1 cellular context compared by ENCODE assay signal in the genomic region with DNA sequence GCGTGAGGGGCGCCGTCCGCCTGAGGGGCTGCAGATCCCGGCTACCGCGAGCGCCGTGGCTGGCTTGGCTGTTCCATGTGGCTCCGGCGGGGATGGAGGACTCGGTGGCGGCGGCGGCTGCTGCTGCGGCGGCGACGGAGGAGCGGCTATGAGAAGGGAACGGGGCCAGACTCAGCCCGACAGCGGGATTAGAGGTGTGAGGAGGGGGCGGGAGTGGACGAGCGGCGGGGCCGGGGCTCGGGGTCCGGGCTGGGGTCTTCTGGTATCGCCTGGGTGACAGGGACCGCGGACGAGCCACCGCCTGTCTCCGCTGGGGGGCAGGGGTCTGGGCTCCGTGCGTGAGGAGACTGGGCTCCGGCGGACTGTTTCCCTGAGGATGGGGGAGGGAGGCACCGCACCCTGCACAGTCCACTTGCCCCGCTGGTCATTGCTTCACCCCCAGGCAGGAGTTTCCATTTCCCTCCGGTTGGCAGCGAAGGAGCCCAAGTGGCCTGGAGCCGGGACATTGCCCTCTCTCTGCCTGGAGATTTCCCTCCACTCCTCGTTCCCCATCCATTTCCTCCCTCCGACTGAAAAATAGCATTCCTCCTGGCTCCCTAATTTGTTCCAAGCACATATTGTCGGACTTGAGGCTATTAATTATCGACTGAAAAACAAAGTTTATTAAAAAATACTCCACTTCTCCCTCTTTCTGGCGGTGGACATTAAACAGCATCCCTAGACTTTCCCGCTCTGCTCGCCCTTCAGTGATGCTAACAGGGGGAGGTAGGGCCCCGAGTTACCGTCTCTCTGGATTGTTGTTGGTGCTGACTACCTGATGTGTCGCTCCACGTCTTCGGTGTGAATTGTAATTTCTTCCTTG.
TF ChIP-seq lines count a peak whose summit lies in the region.

No MANE protein-coding gene starts in this region.

TF ChIP-seq in K562, 482 proteins besides CTCF, POLR2A, EP300 and RAD21 (continued from another document and continues in another):
- TF ChIP-seq, protein P1, sequence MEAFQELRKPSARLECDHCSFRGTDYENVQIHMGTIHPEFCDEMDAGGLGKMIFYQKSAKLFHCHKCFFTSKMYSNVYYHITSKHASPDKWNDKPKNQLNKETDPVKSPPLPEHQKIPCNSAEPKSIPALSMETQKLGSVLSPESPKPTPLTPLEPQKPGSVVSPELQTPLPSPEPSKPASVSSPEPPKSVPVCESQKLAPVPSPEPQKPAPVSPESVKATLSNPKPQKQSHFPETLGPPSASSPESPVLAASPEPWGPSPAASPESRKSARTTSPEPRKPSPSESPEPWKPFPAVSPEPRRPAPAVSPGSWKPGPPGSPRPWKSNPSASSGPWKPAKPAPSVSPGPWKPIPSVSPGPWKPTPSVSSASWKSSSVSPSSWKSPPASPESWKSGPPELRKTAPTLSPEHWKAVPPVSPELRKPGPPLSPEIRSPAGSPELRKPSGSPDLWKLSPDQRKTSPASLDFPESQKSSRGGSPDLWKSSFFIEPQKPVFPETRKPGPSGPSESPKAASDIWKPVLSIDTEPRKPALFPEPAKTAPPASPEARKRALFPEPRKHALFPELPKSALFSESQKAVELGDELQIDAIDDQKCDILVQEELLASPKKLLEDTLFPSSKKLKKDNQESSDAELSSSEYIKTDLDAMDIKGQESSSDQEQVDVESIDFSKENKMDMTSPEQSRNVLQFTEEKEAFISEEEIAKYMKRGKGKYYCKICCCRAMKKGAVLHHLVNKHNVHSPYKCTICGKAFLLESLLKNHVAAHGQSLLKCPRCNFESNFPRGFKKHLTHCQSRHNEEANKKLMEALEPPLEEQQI (IDR thresholded peaks at IDR 0.05): no peak
- TF ChIP-seq RCOR1 (IDR thresholded peaks at IDR 0.05; ENCODE audit: borderline replicate concordance in 1 of 2, low read depth in 2 of 2, low read length in 2 of 2) (peak in 1 of 2 experiments; percentile 47; a peak in 2 of 4 replicates), GATAD2A (IDR thresholded peaks at IDR 0.05) (no peak), BMI1 (IDR thresholded peaks at IDR 0.05; ENCODE audit: low read length) (no peak), MTA3 (IDR thresholded peaks at IDR 0.05; ENCODE audit: borderline replicate concordance) (0 out of 2 replicates have a peak, but pooled peaks have one; percentile 37), PHF8 (IDR thresholded peaks at IDR 0.05; ENCODE audit: borderline replicate concordance, low read length) (peak; percentile 18; the same call in 1 of the 2 replicates), SAP30 (IDR thresholded peaks at IDR 0.05; ENCODE audit: borderline replicate concordance, insufficient read depth, low read depth, low read length, poor library complexity, severe bottlenecking) (peak; percentile 32), YY1 (IDR thresholded peaks at IDR 0.05; ENCODE audit: borderline replicate concordance in 1 of 3, control insufficient read depth in 1 of 3, extremely low read depth in 1 of 3, insufficient read depth in 3 of 3, insufficient read length in 1 of 3, insufficient replicate concordance in 2 of 3, low read depth in 1 of 3, low read length in 2 of 3) (peak in 2 of 3 experiments; percentile 14 to 28), ZNF707 (CRISPR knock-in tag; conservative IDR thresholded peaks at IDR 0.05) (no peak), NR2C2 (CRISPR knock-in tag; IDR thresholded peaks at IDR 0.05) (no peak), NR2C2 (tag; IDR thresholded peaks at IDR 0.05) (peak; percentile 4; the same call in 1 of the 2 replicates), NFYB (IDR thresholded peaks at IDR 0.05; ENCODE audit: extremely low read depth, insufficient read length) (no peak), MAZ (CRISPR knock-in tag; conservative IDR thresholded peaks at IDR 0.05 in 1 of 2, IDR thresholded peaks at IDR 0.05 in 1 of 2) (peak; percentile 7 to 36; a peak in 2 of 4 replicates), CBFA2T2 (conservative IDR thresholded peaks at IDR 0.05) (no peak), CTBP1 (IDR thresholded peaks at IDR 0.05; ENCODE audit: borderline replicate concordance) (peak; percentile 37; the same call in 1 of the 2 replicates), HSF4 (CRISPR knock-in tag; IDR thresholded peaks at IDR 0.05; ENCODE audit: borderline replicate concordance) (no peak), CEBPB (tag; IDR thresholded peaks at IDR 0.05) (0 out of 2 replicates have a peak, but pooled peaks have one; percentile 26), HEY1 (CRISPR knock-in tag; IDR thresholded peaks at IDR 0.05; ENCODE audit: borderline replicate concordance) (no peak), CCNT2 (IDR thresholded peaks at IDR 0.05; ENCODE audit: borderline replicate concordance, extremely low read depth, insufficient read length, low read depth, low read length) (no peak), NONO (IDR thresholded peaks at IDR 0.05; ENCODE audit: low read depth in 2 of 2, low read length in 1 of 2) (peak in 1 of 2 experiments; percentile 63; a peak in 1 of 4 replicates), STAT5A (IDR thresholded peaks at IDR 0.05; ENCODE audit: borderline replicate concordance, low read length) (no peak), HNRNPUL1 (IDR thresholded peaks at IDR 0.05; ENCODE audit: low read length) (no peak)
- TF ChIP-seq, protein P2, sequence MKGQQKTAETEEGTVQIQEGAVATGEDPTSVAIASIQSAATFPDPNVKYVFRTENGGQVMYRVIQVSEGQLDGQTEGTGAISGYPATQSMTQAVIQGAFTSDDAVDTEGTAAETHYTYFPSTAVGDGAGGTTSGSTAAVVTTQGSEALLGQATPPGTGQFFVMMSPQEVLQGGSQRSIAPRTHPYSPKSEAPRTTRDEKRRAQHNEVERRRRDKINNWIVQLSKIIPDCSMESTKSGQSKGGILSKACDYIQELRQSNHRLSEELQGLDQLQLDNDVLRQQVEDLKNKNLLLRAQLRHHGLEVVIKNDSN (CRISPR knock-in tag; IDR thresholded peaks at IDR 0.05): no peak
- TF ChIP-seq, protein P3, sequence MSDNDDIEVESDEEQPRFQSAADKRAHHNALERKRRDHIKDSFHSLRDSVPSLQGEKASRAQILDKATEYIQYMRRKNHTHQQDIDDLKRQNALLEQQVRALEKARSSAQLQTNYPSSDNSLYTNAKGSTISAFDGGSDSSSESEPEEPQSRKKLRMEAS (CRISPR knock-in tag; IDR thresholded peaks at IDR 0.05): peak; percentile 38; the same call in 1 of the 2 replicates
- TF ChIP-seq, protein P4, sequence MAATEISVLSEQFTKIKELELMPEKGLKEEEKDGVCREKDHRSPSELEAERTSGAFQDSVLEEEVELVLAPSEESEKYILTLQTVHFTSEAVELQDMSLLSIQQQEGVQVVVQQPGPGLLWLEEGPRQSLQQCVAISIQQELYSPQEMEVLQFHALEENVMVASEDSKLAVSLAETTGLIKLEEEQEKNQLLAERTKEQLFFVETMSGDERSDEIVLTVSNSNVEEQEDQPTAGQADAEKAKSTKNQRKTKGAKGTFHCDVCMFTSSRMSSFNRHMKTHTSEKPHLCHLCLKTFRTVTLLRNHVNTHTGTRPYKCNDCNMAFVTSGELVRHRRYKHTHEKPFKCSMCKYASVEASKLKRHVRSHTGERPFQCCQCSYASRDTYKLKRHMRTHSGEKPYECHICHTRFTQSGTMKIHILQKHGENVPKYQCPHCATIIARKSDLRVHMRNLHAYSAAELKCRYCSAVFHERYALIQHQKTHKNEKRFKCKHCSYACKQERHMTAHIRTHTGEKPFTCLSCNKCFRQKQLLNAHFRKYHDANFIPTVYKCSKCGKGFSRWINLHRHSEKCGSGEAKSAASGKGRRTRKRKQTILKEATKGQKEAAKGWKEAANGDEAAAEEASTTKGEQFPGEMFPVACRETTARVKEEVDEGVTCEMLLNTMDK (IDR thresholded peaks at IDR 0.05; ENCODE audit: borderline replicate concordance, insufficient read depth, low read depth, low read length, poor library complexity, severe bottlenecking): peak; percentile 91
- TF ChIP-seq, protein P5, sequence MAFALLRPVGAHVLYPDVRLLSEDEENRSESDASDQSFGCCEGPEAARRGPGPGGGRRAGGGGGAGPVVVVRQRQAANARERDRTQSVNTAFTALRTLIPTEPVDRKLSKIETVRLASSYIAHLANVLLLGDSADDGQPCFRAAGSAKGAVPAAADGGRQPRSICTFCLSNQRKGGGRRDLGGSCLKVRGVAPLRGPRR (CRISPR knock-in tag; IDR thresholded peaks at IDR 0.05): no peak
- TF ChIP-seq, protein P6, sequence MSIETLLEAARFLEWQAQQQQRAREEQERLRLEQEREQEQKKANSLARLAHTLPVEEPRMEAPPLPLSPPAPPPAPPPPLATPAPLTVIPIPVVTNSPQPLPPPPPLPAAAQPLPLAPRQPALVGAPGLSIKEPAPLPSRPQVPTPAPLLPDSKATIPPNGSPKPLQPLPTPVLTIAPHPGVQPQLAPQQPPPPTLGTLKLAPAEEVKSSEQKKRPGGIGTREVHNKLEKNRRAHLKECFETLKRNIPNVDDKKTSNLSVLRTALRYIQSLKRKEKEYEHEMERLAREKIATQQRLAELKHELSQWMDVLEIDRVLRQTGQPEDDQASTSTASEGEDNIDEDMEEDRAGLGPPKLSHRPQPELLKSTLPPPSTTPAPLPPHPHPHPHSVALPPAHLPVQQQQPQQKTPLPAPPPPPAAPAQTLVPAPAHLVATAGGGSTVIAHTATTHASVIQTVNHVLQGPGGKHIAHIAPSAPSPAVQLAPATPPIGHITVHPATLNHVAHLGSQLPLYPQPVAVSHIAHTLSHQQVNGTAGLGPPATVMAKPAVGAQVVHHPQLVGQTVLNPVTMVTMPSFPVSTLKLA (conservative IDR thresholded peaks at IDR 0.05): peak in 1 of 2 experiments; percentile 39; a peak in 1 of 4 replicates
- TF ChIP-seq, protein P7, sequence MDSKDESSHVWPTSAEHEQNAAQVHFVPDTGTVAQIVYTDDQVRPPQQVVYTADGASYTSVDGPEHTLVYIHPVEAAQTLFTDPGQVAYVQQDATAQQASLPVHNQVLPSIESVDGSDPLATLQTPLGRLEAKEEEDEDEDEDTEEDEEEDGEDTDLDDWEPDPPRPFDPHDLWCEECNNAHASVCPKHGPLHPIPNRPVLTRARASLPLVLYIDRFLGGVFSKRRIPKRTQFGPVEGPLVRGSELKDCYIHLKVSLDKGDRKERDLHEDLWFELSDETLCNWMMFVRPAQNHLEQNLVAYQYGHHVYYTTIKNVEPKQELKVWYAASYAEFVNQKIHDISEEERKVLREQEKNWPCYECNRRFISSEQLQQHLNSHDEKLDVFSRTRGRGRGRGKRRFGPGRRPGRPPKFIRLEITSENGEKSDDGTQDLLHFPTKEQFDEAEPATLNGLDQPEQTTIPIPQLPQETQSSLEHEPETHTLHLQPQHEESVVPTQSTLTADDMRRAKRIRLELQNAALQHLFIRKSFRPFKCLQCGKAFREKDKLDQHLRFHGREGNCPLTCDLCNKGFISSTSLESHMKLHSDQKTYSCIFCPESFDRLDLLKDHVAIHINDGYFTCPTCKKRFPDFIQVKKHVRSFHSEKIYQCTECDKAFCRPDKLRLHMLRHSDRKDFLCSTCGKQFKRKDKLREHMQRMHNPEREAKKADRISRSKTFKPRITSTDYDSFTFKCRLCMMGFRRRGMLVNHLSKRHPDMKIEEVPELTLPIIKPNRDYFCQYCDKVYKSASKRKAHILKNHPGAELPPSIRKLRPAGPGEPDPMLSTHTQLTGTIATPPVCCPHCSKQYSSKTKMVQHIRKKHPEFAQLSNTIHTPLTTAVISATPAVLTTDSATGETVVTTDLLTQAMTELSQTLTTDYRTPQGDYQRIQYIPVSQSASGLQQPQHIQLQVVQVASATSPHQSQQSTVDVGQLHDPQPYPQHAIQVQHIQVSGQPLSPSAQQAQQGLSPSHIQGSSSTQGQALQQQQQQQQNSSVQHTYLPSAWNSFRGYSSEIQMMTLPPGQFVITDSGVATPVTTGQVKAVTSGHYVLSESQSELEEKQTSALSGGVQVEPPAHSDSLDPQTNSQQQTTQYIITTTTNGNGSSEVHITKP (IDR thresholded peaks at IDR 0.05; ENCODE audit: partially characterized antibody): peak; percentile 55
- TF ChIP-seq, protein P8, sequence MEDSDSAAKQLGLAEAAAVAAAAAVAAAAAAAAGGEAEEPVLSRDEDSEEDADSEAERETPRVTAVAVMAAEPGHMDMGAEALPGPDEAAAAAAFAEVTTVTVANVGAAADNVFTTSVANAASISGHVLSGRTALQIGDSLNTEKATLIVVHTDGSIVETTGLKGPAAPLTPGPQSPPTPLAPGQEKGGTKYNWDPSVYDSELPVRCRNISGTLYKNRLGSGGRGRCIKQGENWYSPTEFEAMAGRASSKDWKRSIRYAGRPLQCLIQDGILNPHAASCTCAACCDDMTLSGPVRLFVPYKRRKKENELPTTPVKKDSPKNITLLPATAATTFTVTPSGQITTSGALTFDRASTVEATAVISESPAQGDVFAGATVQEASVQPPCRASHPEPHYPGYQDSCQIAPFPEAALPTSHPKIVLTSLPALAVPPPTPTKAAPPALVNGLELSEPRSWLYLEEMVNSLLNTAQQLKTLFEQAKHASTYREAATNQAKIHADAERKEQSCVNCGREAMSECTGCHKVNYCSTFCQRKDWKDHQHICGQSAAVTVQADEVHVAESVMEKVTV (CRISPR knock-in tag; IDR thresholded peaks at IDR 0.05): no peak
- TF ChIP-seq, protein P9, sequence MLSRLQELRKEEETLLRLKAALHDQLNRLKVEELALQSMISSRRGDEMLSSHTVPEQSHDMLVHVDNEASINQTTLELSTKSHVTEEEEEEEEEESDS (CRISPR knock-in tag; IDR thresholded peaks at IDR 0.05): no peak
- TF ChIP-seq, protein P10, sequence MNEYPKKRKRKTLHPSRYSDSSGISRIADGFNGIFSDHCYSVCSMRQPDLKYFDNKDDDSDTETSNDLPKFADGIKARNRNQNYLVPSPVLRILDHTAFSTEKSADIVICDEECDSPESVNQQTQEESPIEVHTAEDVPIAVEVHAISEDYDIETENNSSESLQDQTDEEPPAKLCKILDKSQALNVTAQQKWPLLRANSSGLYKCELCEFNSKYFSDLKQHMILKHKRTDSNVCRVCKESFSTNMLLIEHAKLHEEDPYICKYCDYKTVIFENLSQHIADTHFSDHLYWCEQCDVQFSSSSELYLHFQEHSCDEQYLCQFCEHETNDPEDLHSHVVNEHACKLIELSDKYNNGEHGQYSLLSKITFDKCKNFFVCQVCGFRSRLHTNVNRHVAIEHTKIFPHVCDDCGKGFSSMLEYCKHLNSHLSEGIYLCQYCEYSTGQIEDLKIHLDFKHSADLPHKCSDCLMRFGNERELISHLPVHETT (CRISPR knock-in tag; conservative IDR thresholded peaks at IDR 0.05 in 1 of 2, IDR thresholded peaks at IDR 0.05 in 1 of 2): peak in 1 of 2 experiments; percentile 61; a peak in 2 of 4 replicates
- TF ChIP-seq, protein P11, sequence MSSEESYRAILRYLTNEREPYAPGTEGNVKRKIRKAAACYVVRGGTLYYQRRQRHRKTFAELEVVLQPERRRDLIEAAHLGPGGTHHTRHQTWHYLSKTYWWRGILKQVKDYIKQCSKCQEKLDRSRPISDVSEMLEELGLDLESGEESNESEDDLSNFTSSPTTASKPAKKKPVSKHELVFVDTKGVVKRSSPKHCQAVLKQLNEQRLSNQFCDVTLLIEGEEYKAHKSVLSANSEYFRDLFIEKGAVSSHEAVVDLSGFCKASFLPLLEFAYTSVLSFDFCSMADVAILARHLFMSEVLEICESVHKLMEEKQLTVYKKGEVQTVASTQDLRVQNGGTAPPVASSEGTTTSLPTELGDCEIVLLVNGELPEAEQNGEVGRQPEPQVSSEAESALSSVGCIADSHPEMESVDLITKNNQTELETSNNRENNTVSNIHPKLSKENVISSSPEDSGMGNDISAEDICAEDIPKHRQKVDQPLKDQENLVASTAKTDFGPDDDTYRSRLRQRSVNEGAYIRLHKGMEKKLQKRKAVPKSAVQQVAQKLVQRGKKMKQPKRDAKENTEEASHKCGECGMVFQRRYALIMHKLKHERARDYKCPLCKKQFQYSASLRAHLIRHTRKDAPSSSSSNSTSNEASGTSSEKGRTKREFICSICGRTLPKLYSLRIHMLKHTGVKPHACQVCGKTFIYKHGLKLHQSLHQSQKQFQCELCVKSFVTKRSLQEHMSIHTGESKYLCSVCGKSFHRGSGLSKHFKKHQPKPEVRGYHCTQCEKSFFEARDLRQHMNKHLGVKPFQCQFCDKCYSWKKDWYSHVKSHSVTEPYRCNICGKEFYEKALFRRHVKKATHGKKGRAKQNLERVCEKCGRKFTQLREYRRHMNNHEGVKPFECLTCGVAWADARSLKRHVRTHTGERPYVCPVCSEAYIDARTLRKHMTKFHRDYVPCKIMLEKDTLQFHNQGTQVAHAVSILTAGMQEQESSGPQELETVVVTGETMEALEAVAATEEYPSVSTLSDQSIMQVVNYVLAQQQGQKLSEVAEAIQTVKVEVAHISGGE (CRISPR knock-in tag; IDR thresholded peaks at IDR 0.05): 0 out of 6 replicates have a peak, but pooled peaks of 1 of the 3 experiments have one; percentile 20
